In the genomic region with DNA sequence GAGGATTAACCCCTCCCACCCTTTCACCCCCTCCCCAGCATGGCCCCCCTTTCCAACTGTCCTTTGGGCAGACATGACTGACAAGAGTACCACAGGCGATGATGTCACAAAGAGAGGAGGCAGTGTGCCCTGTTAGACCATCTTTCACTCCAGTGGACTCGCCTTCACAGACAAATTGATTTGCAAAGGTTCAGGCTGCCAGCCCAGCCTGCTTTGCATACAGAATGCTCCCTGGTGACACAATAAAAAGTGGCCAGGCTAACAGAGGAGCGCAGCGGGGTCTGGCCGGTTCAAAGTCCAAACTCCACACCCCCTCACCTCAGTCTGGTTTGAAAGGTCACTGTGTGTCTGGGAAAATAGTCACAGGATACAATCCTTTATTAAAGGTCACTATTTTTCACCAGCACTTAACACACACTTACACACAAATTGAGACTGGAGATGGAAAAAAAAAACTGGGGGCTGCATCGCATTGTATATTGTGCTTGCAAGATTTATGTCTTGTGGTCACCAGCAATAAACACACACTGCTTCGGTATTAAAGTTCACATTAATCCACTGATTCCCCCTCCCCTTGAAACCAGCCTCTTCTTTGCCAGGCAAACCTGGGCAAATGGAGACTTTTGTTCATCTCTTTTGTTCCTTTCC, we compare ENCODE assay signal across 18 cellular contexts.
DNase-seq lines count a peak whose midpoint lies in the region; ATAC-seq and TF ChIP-seq lines count a peak whose summit lies in the region.
"Had no signal": no experiment of that assay in that cellular context is flagged by ENCODE, and none has a peak within 500 bp of the region (broad histone marks: within the 10 kb centered on the region; RNA-seq: fewer than 3 reads in every experiment).

No MANE protein-coding gene starts in this region.

- no peaks in the 10 kb centered on the region for H4K20me1 ChIP-seq in neural progenitor cell (ENCODE audit: low read depth)

- H3K9me3 Mint-ChIP-seq in neural progenitor cell, result no peaks in the 10 kb centered on the region
- H3K9me3 Mint-ChIP-seq: CD8-positive, alpha-beta T cell; central memory CD8-positive, alpha-beta T cell; T-helper 2 cell treated with Interferon-gamma antibody and Interleukin-4, amounts not matched to agents 5 μg/mL and 100 μg/mL, for 36 hours had no signal

- H3K27ac Mint-ChIP-seq in neural progenitor cell, result peak overlapping the region; percentile 74
- H3K27ac Mint-ChIP-seq: CD8-positive, alpha-beta T cell; T-helper 2 cell treated with Interferon-gamma antibody and Interleukin-4, amounts not matched to agents 5 μg/mL and 100 μg/mL, for 36 hours had no signal

- peaks cover 54% of the 10 kb centered on the region for H3K4me1 Mint-ChIP-seq in neural progenitor cell
- H3K4me1 Mint-ChIP-seq: central memory CD8-positive, alpha-beta T cell had no signal

- no peaks in the 10 kb centered on the region for H3K36me3 Mint-ChIP-seq in neural progenitor cell
- H3K36me3 Mint-ChIP-seq: CD8-positive, alpha-beta T cell had no signal

- H2AFZ ChIP-seq in neural progenitor cell (replicated peaks), result no peak overlapping the region

- H3K9me3 ChIP-seq in neural progenitor cell (ENCODE audit: low read depth), result no peaks in the 10 kb centered on the region
- H3K9me3 ChIP-seq: heart right ventricle, SJSA1 had no signal

- DNase-seq in NCI-H2227 treated with DMSO at 0.1 percent for 48 hours (lab: John Stamatoyannopoulos, UW), result peak; percentile 20
- DNase-seq in germinal center (ENCODE audit: low spot score), result peak; percentile 57
- peak; percentile 61 for DNase-seq in neural progenitor cell (ENCODE audit: low spot score)
- DNase-seq in NCI-H1694 treated with DMSO at 0.1 percent for 48 hours (lab: John Stamatoyannopoulos, UW), result no peak
- no peak for DNase-seq in HT-29 (ENCODE audit: low spot score)
- no peak for DNase-seq in NCI-H1048 (lab: John Stamatoyannopoulos, UW)
- DNase-seq: CD8-positive, alpha-beta T cell; effector memory CD4-positive, alpha-beta T cell; heart right ventricle; NCI-H187; NCI-H510A had no signal

- no peak overlapping the region for H3K27ac ChIP-seq in neural progenitor cell
- H3K27ac ChIP-seq: heart right ventricle, SJSA1 had no signal

- H3K4me3 Mint-ChIP-seq in neural progenitor cell, result peak overlapping the region; percentile 35
- H3K4me3 Mint-ChIP-seq: CD8-positive, alpha-beta T cell; central memory CD8-positive, alpha-beta T cell; T-helper 2 cell treated with Interferon-gamma antibody and Interleukin-4, amounts not matched to agents 5 μg/mL and 100 μg/mL, for 36 hours had no signal

- peaks cover 22% of the 10 kb centered on the region for H3K4me1 ChIP-seq in neural progenitor cell
- H3K4me1 ChIP-seq: SJSA1 had no signal

- no peak overlapping the region for H3K9ac ChIP-seq in neural progenitor cell

- peaks cover 12% of the 10 kb centered on the region for H3K27me3 Mint-ChIP-seq in neural progenitor cell (ENCODE audit: insufficient read depth, low read depth)

- no peaks in the 10 kb centered on the region for H3K36me3 ChIP-seq in neural progenitor cell
- H3K36me3 ChIP-seq: heart right ventricle, SJSA1 had no signal

- H3K4me3 ChIP-seq in neural progenitor cell, result no peak overlapping the region
- H3K4me3 ChIP-seq: heart right ventricle, SJSA1 had no signal

- peak overlapping the region; percentile 28 for H3K4me2 ChIP-seq in neural progenitor cell

- no peaks in the 10 kb centered on the region for H3K27me3 ChIP-seq in neural progenitor cell
- H3K27me3 ChIP-seq: SJSA1 had no signal

- peaks cover 3% of the 10 kb centered on the region for H3F3A ChIP-seq in neural progenitor cell (ENCODE audit: low read depth)

- ATAC-seq in GM18520 (IDR thresholded peaks at IDR 0.05; ENCODE audit: unreplicated experiment) (peak; percentile 22), GM21390 (IDR thresholded peaks at IDR 0.05; ENCODE audit: unreplicated experiment) (no peak)
- ATAC-seq: CD8-positive, alpha-beta T cell; HCT116; sciatic nerve had no signal

- no peak for TF ChIP-seq CTCF in neural progenitor cell (IDR thresholded peaks at IDR 0.05)

- no peaks in the 10 kb centered on the region for H3K79me2 ChIP-seq in neural progenitor cell (ENCODE audit: low read depth)

Comparison
In these comparisons a context has a peak if more than half of its experiments do, and no peak if none do; other contexts are left out.
1. DNase-seq: peak in NCI-H2227 treated with DMSO at 0.1 percent for 48 hours (single experiment), germinal center (single experiment) and neural progenitor cell (single experiment); none in NCI-H1694 treated with DMSO at 0.1 percent for 48 hours (single experiment), HT-29 (single experiment) and NCI-H1048 (single experiment).